In the genomic region with DNA sequence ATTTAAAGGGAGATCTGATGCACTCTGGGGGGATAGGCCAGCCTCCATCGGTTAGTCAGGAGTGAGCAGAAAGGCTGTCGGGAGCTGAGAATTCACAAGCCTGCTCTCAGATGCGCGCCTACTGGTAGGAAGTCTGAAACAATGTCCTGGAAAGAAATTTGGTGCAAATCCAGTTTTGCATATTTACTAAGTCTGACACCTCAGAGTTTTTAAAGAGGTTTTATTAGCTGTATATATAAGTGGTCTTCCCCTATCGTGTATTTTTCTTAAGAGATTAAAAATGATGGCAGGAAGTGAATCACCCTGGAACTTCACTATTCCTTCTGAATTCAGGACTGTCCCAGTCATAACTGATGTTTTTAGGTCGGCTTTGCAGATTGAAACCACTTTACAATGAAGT, we compare ENCODE assay signal across 12 cellular contexts.
DNase-seq lines count a peak whose midpoint lies in the region; ATAC-seq and TF ChIP-seq lines count a peak whose summit lies in the region.
"Had no signal": no experiment of that assay in that cellular context is flagged by ENCODE, and none has a peak within 500 bp of the region (broad histone marks: within the 10 kb centered on the region; RNA-seq: fewer than 3 reads in every experiment).

No MANE protein-coding gene starts in this region.

- ATAC-seq in CD8-positive, alpha-beta T cell, result no peak
- ATAC-seq: right lobe of liver had no signal

- H3K4me3 ChIP-seq in A673 (ENCODE audit: low read depth, low read length, poor library complexity, severe bottlenecking) (no peak overlapping the region), choroid plexus epithelial cell (ENCODE audit: low read depth, low read length) (no peak overlapping the region), muscle layer of duodenum (ENCODE audit: low read depth in 1 of 2, low read length in 2 of 2) (no peak overlapping the region)
- no peak overlapping the region for H3K4me3 ChIP-seq in CD8-positive, alpha-beta T cell (ENCODE audit: low read depth, low read length)
- H3K4me3 ChIP-seq: right lobe of liver had no signal

- TF ChIP-seq CTCF in A673 (conservative IDR thresholded peaks at IDR 0.05; ENCODE audit: low read depth, low read length) (peak; percentile 28; the same call in 1 of the 2 replicates), choroid plexus epithelial cell (conservative IDR thresholded peaks at IDR 0.05; ENCODE audit: low read depth, low read length) (peak; percentile 41)
- no peak for TF ChIP-seq CTCF in CD8-positive, alpha-beta T cell (IDR thresholded peaks at IDR 0.05)

- H3K9me3 ChIP-seq in A673 (ENCODE audit: low read depth, low read length, poor library complexity, severe bottlenecking), result no peaks in the 10 kb centered on the region
- H3K9me3 ChIP-seq in muscle layer of duodenum (ENCODE audit: control insufficient read depth in 1 of 2, low read length in 2 of 2), result no peaks in the 10 kb centered on the region
- H3K9me3 ChIP-seq in CD8-positive, alpha-beta T cell (ENCODE audit: low read length), result no peaks in the 10 kb centered on the region
- H3K9me3 ChIP-seq: right lobe of liver had no signal

- H3K4me1 ChIP-seq in A673 (ENCODE audit: insufficient read depth, low read length, poor library complexity, severe bottlenecking) (peaks cover 30% of the 10 kb centered on the region), muscle layer of duodenum (ENCODE audit: control insufficient read depth in 1 of 2, insufficient read depth in 2 of 2, low read length in 2 of 2) (peaks cover 0 to 22% of the 10 kb centered on the region in 2 donors)
- H3K4me1 ChIP-seq in CD8-positive, alpha-beta T cell (ENCODE audit: insufficient read depth, low read length), result no peaks in the 10 kb centered on the region
- H3K4me1 ChIP-seq: right lobe of liver had no signal

- no peak overlapping the region for H3K27ac Mint-ChIP-seq in CD8-positive, alpha-beta T cell
- no peak overlapping the region for H3K27ac Mint-ChIP-seq in activated CD4-positive, alpha-beta T cell treated with anti-CD3 and anti-CD28 coated beads, Interleukin-2, amount 10 ng/mL, durations not matched to agents 24 days and 14 days
- H3K27ac Mint-ChIP-seq: B cell, naive B cell had no signal

- no peak overlapping the region for H3K4me3 Mint-ChIP-seq in CD8-positive, alpha-beta T cell
- H3K4me3 Mint-ChIP-seq in activated CD4-positive, alpha-beta T cell treated with anti-CD3 and anti-CD28 coated beads, Interleukin-2, amount 10 ng/mL, durations not matched to agents 24 days and 14 days, result no peak overlapping the region
- H3K4me3 Mint-ChIP-seq: B cell, naive B cell had no signal

- no peaks in the 10 kb centered on the region for H3K9me3 Mint-ChIP-seq in CD8-positive, alpha-beta T cell
- no peaks in the 10 kb centered on the region for H3K9me3 Mint-ChIP-seq in activated CD4-positive, alpha-beta T cell treated with anti-CD3 and anti-CD28 coated beads, Interleukin-2, amount 10 ng/mL, durations not matched to agents 24 days and 14 days
- H3K9me3 Mint-ChIP-seq: naive B cell had no signal

- BruUV-seq in A673 (replicated peaks; lab: Mats Ljungman, UMichigan), result no TSS peak

- intact Hi-C loops in A673 (cut with micrococcal nuclease; ENCODE audit: unreplicated experiment), result no loop called here
- intact Hi-C loops in CD8-positive, alpha-beta T cell (cut with DNase I, micrococcal nuclease), result no loop called here
- intact Hi-C loops in activated CD4-positive, alpha-beta T cell treated with anti-CD3 and anti-CD28 coated beads, Interleukin-2, amount 10 ng/mL, durations not matched to agents 24 days and 14 days (cut with micrococcal nuclease), result no loop called here

- H3K27me3 ChIP-seq in A673 (replicated peaks; ENCODE audit: insufficient read depth, low read depth, low read length, poor library complexity), result no peaks in the 10 kb centered on the region
- no peaks in the 10 kb centered on the region for H3K27me3 ChIP-seq in muscle layer of duodenum (ENCODE audit: low read depth, low read length)
- no peaks in the 10 kb centered on the region for H3K27me3 ChIP-seq in CD8-positive, alpha-beta T cell (ENCODE audit: insufficient read depth, low read length)
- H3K27me3 ChIP-seq: right lobe of liver had no signal

- H3K27ac ChIP-seq in A673 (ENCODE audit: low read depth, low read length, poor library complexity, severe bottlenecking), result peak overlapping the region; percentile 65
- H3K27ac ChIP-seq in muscle layer of duodenum (ENCODE audit: low read length), result peak overlapping the region; percentile 10
- no peak overlapping the region for H3K27ac ChIP-seq in CD8-positive, alpha-beta T cell (ENCODE audit: low read depth, low read length)
- H3K27ac ChIP-seq: right lobe of liver had no signal

- no peaks in the 10 kb centered on the region for H3K36me3 ChIP-seq in A673 (ENCODE audit: insufficient read depth, low read length, poor library complexity, severe bottlenecking)
- H3K36me3 ChIP-seq in muscle layer of duodenum (ENCODE audit: control insufficient read depth in 1 of 2, insufficient read depth in 2 of 2, low read length in 2 of 2), result peaks cover 0 to 7% of the 10 kb centered on the region in 2 donors
- H3K36me3 ChIP-seq in CD8-positive, alpha-beta T cell (ENCODE audit: insufficient read depth, low read length), result no peaks in the 10 kb centered on the region
- H3K36me3 ChIP-seq: right lobe of liver had no signal

- CTCF ChIA-PET in A673 (lab: Charles Lee), result no interaction called here
- CTCF ChIA-PET in CD8-positive, alpha-beta T cell (lab: Charles Lee), result interaction anchor here (0.6 kb wide), 1 partner anchor 30 kb away, joined by 3 read pairs; no protein-coding TSS in a partner anchor

- DNase-seq in A673 (ENCODE audit: low spot score) (peak; percentile 88), M059J (ENCODE audit: low read depth) (peak; percentile 77), choroid plexus epithelial cell (ENCODE audit: low read depth) (peak; percentile 61), OCI-M1 (lab: John Stamatoyannopoulos, UW) (no peak)
- no peak for DNase-seq in CD8-positive, alpha-beta T cell
- no peak for DNase-seq in stimulated activated naive CD4-positive, alpha-beta T cell (lab: John Stamatoyannopoulos, UW)
- no peak for DNase-seq in activated CD4-positive, alpha-beta T cell treated with anti-CD3 and anti-CD28 coated beads, Interleukin-2, amount 10 ng/mL, durations not matched to agents 24 days and 14 days
- DNase-seq: activated CD8-positive, alpha-beta memory T cell treated with anti-CD3 and anti-CD28 coated beads, Interleukin-2, amount 50 U/mL, for 48 hours; naive B cell; right lobe of liver had no signal

- POLR2A ChIA-PET in A673 (lab: Charles Lee; ENCODE audit: low non-redundant PET), result no interaction called here
- POLR2A ChIA-PET in CD8-positive, alpha-beta T cell (lab: Charles Lee), result interaction anchor here (0.6 to 0.7 kb wide), 2 partner anchors 16 to 52 kb away, joined by 3 read pairs; no protein-coding TSS in a partner anchor

- no peaks in the 10 kb centered on the region for H3K36me3 Mint-ChIP-seq in CD8-positive, alpha-beta T cell
- H3K36me3 Mint-ChIP-seq in activated CD4-positive, alpha-beta T cell treated with anti-CD3 and anti-CD28 coated beads, Interleukin-2, amount 10 ng/mL, durations not matched to agents 24 days and 14 days (ENCODE audit: low read depth), result peaks cover 2% of the 10 kb centered on the region
- H3K36me3 Mint-ChIP-seq: naive B cell had no signal

- no peaks in the 10 kb centered on the region for H3K4me1 Mint-ChIP-seq in CD8-positive, alpha-beta T cell (ENCODE audit: low read depth)
- H3K4me1 Mint-ChIP-seq in activated CD4-positive, alpha-beta T cell treated with anti-CD3 and anti-CD28 coated beads, Interleukin-2, amount 10 ng/mL, durations not matched to agents 24 days and 14 days, result no peaks in the 10 kb centered on the region
- H3K4me1 Mint-ChIP-seq: B cell, naive B cell had no signal

- H3K27me3 Mint-ChIP-seq in CD8-positive, alpha-beta T cell (ENCODE audit: low read depth), result no peaks in the 10 kb centered on the region
- H3K27me3 Mint-ChIP-seq in activated CD4-positive, alpha-beta T cell treated with anti-CD3 and anti-CD28 coated beads, Interleukin-2, amount 10 ng/mL, durations not matched to agents 24 days and 14 days, result no peaks in the 10 kb centered on the region
- H3K27me3 Mint-ChIP-seq: B cell, naive B cell had no signal

Comparison
In these comparisons a context has a peak if more than half of its experiments do, and no peak if none do; other contexts are left out.
1. DNase-seq: peak in A673 (single experiment), M059J (single experiment) and choroid plexus epithelial cell (single experiment); none in CD8-positive, alpha-beta T cell (0 of 7), OCI-M1 (single experiment), stimulated activated naive CD4-positive, alpha-beta T cell (0 of 6) and activated CD4-positive, alpha-beta T cell treated with anti-CD3 and anti-CD28 coated beads, Interleukin-2, amount 10 ng/mL, durations not matched to agents 24 days and 14 days (single experiment).